ENCODE assay signal across 10 cellular contexts in genomic region chr17:83055911-83056582, GRCh38. TPM values are rescaled to one million over a fixed set of nuclear protein-coding genes. Genes with fewer than 3 reads are reported as not detected.
DNase-seq lines count a peak whose midpoint lies in the region; ATAC-seq and TF ChIP-seq lines count a peak whose summit lies in the region.
"Had no signal": no experiment of that assay in that cellular context is flagged by ENCODE, and none has a peak within 500 bp of the region (broad histone marks: within the 10 kb centered on the region; RNA-seq: fewer than 3 reads in every experiment).

No MANE protein-coding gene starts in this region.

- H3K9ac ChIP-seq in MM.1S (ENCODE audit: low read length): no peak overlapping the region

- no peak overlapping the region for H3K27ac ChIP-seq in PC-9
- peak overlapping the region; percentile 37 to 75 (median 58) for H3K27ac ChIP-seq in gastrocnemius medialis
- no peak overlapping the region for H3K27ac ChIP-seq in MM.1S (ENCODE audit: low read length)
- H3K27ac ChIP-seq: dorsolateral prefrontal cortex had no signal

- H3K4me2 ChIP-seq in PC-9: peak overlapping the region; percentile 65
- no peak overlapping the region for H3K4me2 ChIP-seq in MM.1S (ENCODE audit: low read depth, low read length)

- no peaks in the 10 kb centered on the region for H3K9me3 ChIP-seq in PC-9 (ENCODE audit: insufficient read depth, low read depth)
- no peaks in the 10 kb centered on the region for H3K9me3 ChIP-seq in gastrocnemius medialis
- H3K9me3 ChIP-seq in MM.1S (replicated peaks; ENCODE audit: insufficient read depth, low read length): no peaks in the 10 kb centered on the region

- ATAC-seq in gastrocnemius medialis: peak; percentile 32 to 39

- no peak overlapping the region for H3K4me3 ChIP-seq in PC-9
- no peak overlapping the region for H3K4me3 ChIP-seq in gastrocnemius medialis
- no peak overlapping the region for H3K4me3 ChIP-seq in MM.1S (ENCODE audit: low read length)
- H3K4me3 ChIP-seq: dorsolateral prefrontal cortex had no signal

- no peaks in the 10 kb centered on the region for H4K20me1 ChIP-seq in PC-9 (ENCODE audit: insufficient read depth)
- no peaks in the 10 kb centered on the region for H4K20me1 ChIP-seq in MM.1S (ENCODE audit: insufficient read depth, low read length)

- H3K36me3 ChIP-seq in PC-9 (ENCODE audit: low read depth) (no peaks in the 10 kb centered on the region), gastrocnemius medialis (no peaks in the 10 kb centered on the region), MM.1S (replicated peaks; ENCODE audit: insufficient read depth, low read length) (no peaks in the 10 kb centered on the region)

- in situ Hi-C loops in gastrocnemius medialis (cut with MboI; ENCODE audit: low sequenced_read_pairs in 4 of 4): no loop called here

- TF ChIP-seq CTCF in PC-9 (conservative IDR thresholded peaks at IDR 0.05): no peak
- TF ChIP-seq CTCF in gastrocnemius medialis (IDR thresholded peaks at IDR 0.05 in 4 of 5, conservative IDR thresholded peaks at IDR 0.05 in 1 of 5): no peak
- no peak for TF ChIP-seq CTCF in MM.1S (IDR thresholded peaks at IDR 0.05; ENCODE audit: low read length)

- H3K9me2 ChIP-seq in PC-9 (ENCODE audit: insufficient read depth): no peaks in the 10 kb centered on the region
- H3K9me2 ChIP-seq in MM.1S (replicated peaks; ENCODE audit: insufficient read depth, low read length): no peaks in the 10 kb centered on the region

- CTCF ChIA-PET in PC-9 (lab: Charles Lee): no interaction called here

- POLR2A ChIA-PET in PC-9 (lab: Charles Lee; ENCODE audit: unreplicated experiment): interaction anchor here (0.5 to 0.6 kb wide), 2 partner anchors 131 to 286 kb away, joined by 6 to 18 read pairs; no protein-coding TSS in a partner anchor

- no peaks in the 10 kb centered on the region for H3F3A ChIP-seq in PC-9 (ENCODE audit: insufficient read depth, low read depth)
- no peaks in the 10 kb centered on the region for H3F3A ChIP-seq in MM.1S (ENCODE audit: insufficient read depth, low read length)

- peaks cover 14% of the 10 kb centered on the region for H3K4me1 ChIP-seq in PC-9 (replicated peaks; ENCODE audit: insufficient read depth)
- H3K4me1 ChIP-seq in gastrocnemius medialis: peaks cover 24 to 32% of the 10 kb centered on the region in 2 donors
- no peaks in the 10 kb centered on the region for H3K4me1 ChIP-seq in MM.1S (ENCODE audit: low read length)

- H3K27me3 ChIP-seq in PC-9 (ENCODE audit: insufficient read depth, low read depth) (no peaks in the 10 kb centered on the region), gastrocnemius medialis (no peaks in the 10 kb centered on the region), MM.1S (replicated peaks; ENCODE audit: insufficient read depth, low read length) (peaks cover 70% of the 10 kb centered on the region)
- H3K27me3 ChIP-seq: dorsolateral prefrontal cortex had no signal

- DNase-seq in GM04504 (ENCODE audit: low read depth) (peak; percentile 70), PC-9 (peak; percentile 34 to 69), fibroblast of gingiva (ENCODE audit: low read depth) (peak; percentile 57), gastrocnemius medialis (no peak), MM.1S (no peak), HuH-7.5 (ENCODE audit: low spot score) (no peak)
- DNase-seq in activated CD4-positive, alpha-beta T cell treated with anti-CD3 and anti-CD28 coated beads, Interleukin-2, amount 50 U/mL, for 4 hours: no peak
- DNase-seq: activated CD4-positive, CD25-positive, alpha-beta regulatory T cell; NCI-H345 had no signal

- H2AFZ ChIP-seq in PC-9 (no peak overlapping the region), MM.1S (ENCODE audit: low read length) (no peak overlapping the region)

- no peak for TF ChIP-seq POLR2A in gastrocnemius medialis (IDR thresholded peaks at IDR 0.05)

- H3K79me2 ChIP-seq in PC-9 (ENCODE audit: low read depth) (no peaks in the 10 kb centered on the region), MM.1S (ENCODE audit: low read length) (no peaks in the 10 kb centered on the region)

- no TSS peak for BruUV-seq in PC-9 (replicated peaks; lab: Mats Ljungman, UMichigan)

- intact Hi-C loops in PC-9 (cut with micrococcal nuclease; ENCODE audit: unreplicated experiment) (no loop called here), gastrocnemius medialis (cut with DNase I; ENCODE audit: low total_unique reads) (loop anchor here (10.0 kb wide), 2 partner anchors 141 to 271 kb away; no protein-coding TSS in a partner anchor)

RNA-seq across cellular contexts. Expression of gene METRNL, which starts 23.4 kb away (rescaled TPM):
- 44.6 and 61.7 TPM in 2 replicates for total RNA-seq in PC-9 (2021)
- 10 to 100 TPM in 3 of 4 donors, 1 to 10 TPM in 1; 6.6 to 19.7 (median 11.1) TPM for total RNA-seq in gastrocnemius medialis

Comparison
In these comparisons a context has a peak if more than half of its experiments do, and no peak if none do; other contexts are left out.
1. DNase-seq: peak in GM04504 (single experiment), PC-9 (2 of 2) and fibroblast of gingiva (single experiment); none in gastrocnemius medialis (0 of 2), activated CD4-positive, alpha-beta T cell treated with anti-CD3 and anti-CD28 coated beads, Interleukin-2, amount 50 U/mL, for 4 hours (0 of 2), MM.1S (single experiment) and HuH-7.5 (single experiment).
2. H3K27ac ChIP-seq: peak in gastrocnemius medialis (4 of 4); none in PC-9 (single experiment) and MM.1S (single experiment).